Comparison of ENCODE assay signal across 10 cellular contexts in the genomic region with DNA sequence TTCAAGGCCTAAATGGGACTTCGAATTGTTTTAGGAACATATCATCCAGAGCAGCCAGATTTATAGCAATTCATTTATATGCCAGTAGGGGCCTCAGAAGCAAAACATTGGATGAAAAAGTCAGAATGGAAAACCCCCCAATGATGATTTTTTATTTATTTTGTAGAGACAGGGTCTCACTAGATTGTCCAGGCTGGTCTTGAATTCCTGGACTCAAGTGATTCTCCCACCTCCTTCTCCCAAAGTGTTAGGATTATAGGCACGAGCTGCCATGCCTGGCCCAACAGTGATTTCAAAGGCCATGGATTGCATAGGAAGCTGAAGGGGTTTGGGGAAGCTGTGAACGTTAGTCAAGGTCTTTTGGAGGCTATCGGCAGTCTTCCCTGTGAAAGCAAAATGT. TPM values are rescaled to one million over a fixed set of nuclear protein-coding genes. Genes with fewer than 3 reads are reported as not detected.
DNase-seq lines count a peak whose midpoint lies in the region; ATAC-seq and TF ChIP-seq lines count a peak whose summit lies in the region.
"Had no signal": no experiment of that assay in that cellular context is flagged by ENCODE, and none has a peak within 500 bp of the region (broad histone marks: within the 10 kb centered on the region; RNA-seq: fewer than 3 reads in every experiment).

No MANE protein-coding gene starts in this region.

- H3K27me3 Mint-ChIP-seq in brain (peaks cover 5% of the 10 kb centered on the region), mesothelial cell of epicardium (ENCODE audit: low read depth) (peaks cover 6% of the 10 kb centered on the region)
- H3K27me3 Mint-ChIP-seq in activated naive CD4-positive, alpha-beta T cell treated with anti-CD3 and anti-CD28 coated beads, Interleukin-2, amount 10 ng/mL, durations not matched to agents 7 days and 5 days: no peaks in the 10 kb centered on the region
- H3K27me3 Mint-ChIP-seq: activated CD4-positive, alpha-beta memory T cell treated with anti-CD3 and anti-CD28 coated beads for 36 hours had no signal

- peak; percentile 21 for DNase-seq in CD1c-positive myeloid dendritic cell (ENCODE audit: extremely low spot score)
- peak; percentile 33 for DNase-seq in HCEC 1CT
- no peak for DNase-seq in mesothelial cell of epicardium (ENCODE audit: low spot score in 2 of 2, unreplicated experiment in 2 of 2)
- no peak for DNase-seq in activated naive CD4-positive, alpha-beta T cell treated with anti-CD3 and anti-CD28 coated beads, Interleukin-2, amount 10 ng/mL, durations not matched to agents 7 days and 5 days
- no peak for DNase-seq in NCI-H1436 treated with DMSO at 0.1 percent for 48 hours (lab: John Stamatoyannopoulos, UW)
- DNase-seq in NCI-H1417 treated with DMSO at 0.1 percent for 48 hours (lab: John Stamatoyannopoulos, UW): no peak
- DNase-seq: activated CD4-positive, alpha-beta memory T cell treated with anti-CD3 and anti-CD28 coated beads for 36 hours; NCI-H2081 treated with DMSO at 0.1 percent for 48 hours had no signal

- no peak overlapping the region for H3K27ac Mint-ChIP-seq in brain
- no peak overlapping the region for H3K27ac Mint-ChIP-seq in mesothelial cell of epicardium
- H3K27ac Mint-ChIP-seq in activated naive CD4-positive, alpha-beta T cell treated with anti-CD3 and anti-CD28 coated beads, Interleukin-2, amount 10 ng/mL, durations not matched to agents 7 days and 5 days: no peak overlapping the region
- H3K27ac Mint-ChIP-seq: activated CD4-positive, alpha-beta memory T cell treated with anti-CD3 and anti-CD28 coated beads for 36 hours had no signal

- H3K9me3 Mint-ChIP-seq in brain (no peaks in the 10 kb centered on the region), mesothelial cell of epicardium (no peaks in the 10 kb centered on the region)
- no peaks in the 10 kb centered on the region for H3K9me3 Mint-ChIP-seq in activated naive CD4-positive, alpha-beta T cell treated with anti-CD3 and anti-CD28 coated beads, Interleukin-2, amount 10 ng/mL, durations not matched to agents 7 days and 5 days
- H3K9me3 Mint-ChIP-seq: activated CD4-positive, alpha-beta memory T cell treated with anti-CD3 and anti-CD28 coated beads for 36 hours had no signal

- peak; percentile 23 to 51 for TF ChIP-seq CTCF in brain (conservative IDR thresholded peaks at IDR 0.05)
- TF ChIP-seq CTCF in mesothelial cell of epicardium (IDR thresholded peaks at IDR 0.05; ENCODE audit: unreplicated experiment): peak; percentile 40

- H3K4me3 Mint-ChIP-seq in brain: peak overlapping the region in 1 of 5 experiments; percentile 66
- no peak overlapping the region for H3K4me3 Mint-ChIP-seq in mesothelial cell of epicardium
- no peak overlapping the region for H3K4me3 Mint-ChIP-seq in activated naive CD4-positive, alpha-beta T cell treated with anti-CD3 and anti-CD28 coated beads, Interleukin-2, amount 10 ng/mL, durations not matched to agents 7 days and 5 days
- H3K4me3 Mint-ChIP-seq: activated CD4-positive, alpha-beta memory T cell treated with anti-CD3 and anti-CD28 coated beads for 36 hours had no signal

- H3K4me1 Mint-ChIP-seq in brain (peaks cover 20% of the 10 kb centered on the region), mesothelial cell of epicardium (peaks cover 20% of the 10 kb centered on the region)
- H3K4me1 Mint-ChIP-seq in activated naive CD4-positive, alpha-beta T cell treated with anti-CD3 and anti-CD28 coated beads, Interleukin-2, amount 10 ng/mL, durations not matched to agents 7 days and 5 days: peaks cover 18% of the 10 kb centered on the region

- CTCF ChIA-PET in activated naive CD4-positive, alpha-beta T cell treated with anti-CD3 and anti-CD28 coated beads, Interleukin-2, amount 10 ng/mL, durations not matched to agents 7 days and 5 days (lab: Charles Lee): interaction anchor here (0.9 to 1.4 kb wide), 3 partner anchors 10 to 47 kb away, joined by 3 to 4 read pairs (median 3); no protein-coding TSS in a partner anchor

- no peak for ATAC-seq in GM21717 (IDR thresholded peaks at IDR 0.05; ENCODE audit: unreplicated experiment)

- H3K36me3 Mint-ChIP-seq in brain (peaks cover 10% of the 10 kb centered on the region), mesothelial cell of epicardium (no peaks in the 10 kb centered on the region)
- peaks cover 10% of the 10 kb centered on the region for H3K36me3 Mint-ChIP-seq in activated naive CD4-positive, alpha-beta T cell treated with anti-CD3 and anti-CD28 coated beads, Interleukin-2, amount 10 ng/mL, durations not matched to agents 7 days and 5 days

RNA-seq across cellular contexts. Expression of a gene that starts 3.6 kb away (rescaled TPM):
- 8.8 TPM for polyA plus RNA-seq in brain (ENCODE audit: insufficient read depth, low read depth, low replicate concordance)
- 12.1 to 13.9 TPM (median 12.8 TPM) in 3 replicates for total RNA-seq in mesothelial cell of epicardium

RNA-seq across cellular contexts. Expression of a gene that starts 21.9 kb away (rescaled TPM):
- polyA plus RNA-seq in brain (ENCODE audit: insufficient read depth, low read depth, low replicate concordance): 24.4 TPM
- total RNA-seq in mesothelial cell of epicardium: 78.0 to 82.0 TPM (median 81.9 TPM) in 3 replicates

Comparison
In these comparisons a context has a peak if more than half of its experiments do, and no peak if none do; other contexts are left out.
1. DNase-seq: peak in CD1c-positive myeloid dendritic cell (single experiment) and HCEC 1CT (single experiment); none in mesothelial cell of epicardium (0 of 2), activated naive CD4-positive, alpha-beta T cell treated with anti-CD3 and anti-CD28 coated beads, Interleukin-2, amount 10 ng/mL, durations not matched to agents 7 days and 5 days (single experiment), NCI-H1436 treated with DMSO at 0.1 percent for 48 hours (single experiment) and NCI-H1417 treated with DMSO at 0.1 percent for 48 hours (single experiment).